30 cellular contexts compared by ENCODE assay signal in the genomic region with DNA sequence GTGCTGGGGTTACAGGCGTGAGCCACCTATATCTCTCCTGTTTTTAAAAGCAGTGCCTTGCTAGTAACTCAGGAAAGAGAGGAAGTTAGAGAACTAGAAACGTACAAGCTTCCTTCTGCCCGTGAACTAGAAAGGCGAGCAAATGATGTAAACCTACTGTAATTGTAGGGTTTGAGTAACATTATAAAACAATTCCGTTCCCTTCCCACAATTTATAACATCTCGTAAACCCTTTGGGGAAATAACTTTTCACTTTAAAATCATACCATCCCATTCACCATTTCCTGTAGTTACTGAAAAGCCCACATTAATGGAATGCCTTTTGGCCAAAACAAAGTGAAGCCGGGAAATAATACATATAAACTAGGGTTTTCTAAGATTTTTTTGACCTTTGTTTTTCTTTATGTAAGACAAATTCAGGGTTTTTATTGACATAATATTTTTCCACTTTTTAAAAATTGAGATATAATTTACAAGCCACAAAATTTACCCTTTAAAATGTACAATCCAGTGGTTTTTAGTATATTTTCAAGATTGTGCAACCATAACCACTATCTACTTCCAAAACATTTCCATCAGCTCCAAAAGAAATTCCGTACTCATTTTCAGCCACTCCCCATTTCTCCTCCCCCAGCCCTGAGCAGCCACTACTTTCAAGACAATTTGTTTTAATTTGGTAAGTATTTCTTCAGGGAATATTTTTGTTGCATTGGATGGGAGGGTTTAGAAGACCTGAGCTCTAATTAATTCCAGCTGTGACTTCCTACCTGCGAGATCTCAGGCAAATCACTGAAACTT.
"Had no signal": no experiment of that assay in that cellular context is flagged by ENCODE, and none has a peak within 500 bp of the region (broad histone marks: within the 10 kb centered on the region; RNA-seq: fewer than 3 reads in every experiment).

No MANE protein-coding gene starts in this region.

- H3K36me3 ChIP-seq: adrenal gland, ascending aorta, breast epithelium, cardiac muscle cell, colonic mucosa, gastroesophageal sphincter, heart right ventricle, WERI-Rb-1 had no signal

- H3K9me3 ChIP-seq: adrenal gland, ascending aorta, breast epithelium, colonic mucosa, gastroesophageal sphincter, heart right ventricle had no signal

- ATAC-seq: activated CD4-positive, alpha-beta T cell treated with anti-CD3 and anti-CD28 coated beads for 36 hours; activated CD4-positive, CD25-positive, alpha-beta regulatory T cell treated with anti-CD3 and anti-CD28 coated beads, Interleukin-2, amount 50 U/mL, for 24 hours; activated CD8-positive, alpha-beta memory T cell treated with anti-CD3 and anti-CD28 coated beads, Interleukin-2, amount 10 ng/mL, durations not matched to agents 7 days and 5 days; activated CD8-positive, alpha-beta T cell treated with anti-CD3 and anti-CD28 coated beads, Interleukin-2, amount 10 ng/mL, durations not matched to agents 7 days and 5 days; activated naive CD8-positive, alpha-beta T cell treated with anti-CD3 and anti-CD28 coated beads, Interleukin-2, amount 50 U/mL, for 24 hours; esophagus mucosa; gastroesophageal sphincter; heart right ventricle; T-helper 17 cell had no signal

- H3K4me1 ChIP-seq: adrenal gland, ascending aorta, colonic mucosa had no signal

- H3K27me3 ChIP-seq: adrenal gland, ascending aorta, breast epithelium, cardiac muscle cell, hepatocyte had no signal

- H3K27ac ChIP-seq: adrenal gland, ascending aorta, breast epithelium, cardiac muscle cell, colonic mucosa, gastroesophageal sphincter, heart right ventricle, hepatocyte, WERI-Rb-1 had no signal

- H3K4me3 ChIP-seq: adrenal gland, ascending aorta, breast epithelium, cardiac muscle cell, colonic mucosa, gastroesophageal sphincter, heart right ventricle, hepatocyte had no signal

- DNase-seq: activated B cell treated with CpG ODN at 0.5 μM for 24 hours; activated CD4-positive, alpha-beta memory T cell treated with anti-CD3 and anti-CD28 coated beads for 36 hours; activated CD4-positive, alpha-beta T cell treated with anti-CD3 and anti-CD28 coated beads for 36 hours; activated CD4-positive, alpha-beta T cell treated with anti-CD3 and anti-CD28 coated beads, Interleukin-2, amount 10 ng/mL, durations not matched to agents 24 days and 14 days; activated CD8-positive, alpha-beta memory T cell treated with anti-CD3 and anti-CD28 coated beads, Interleukin-2, amount 10 ng/mL, durations not matched to agents 7 days and 5 days; activated CD8-positive, alpha-beta memory T cell treated with anti-CD3 and anti-CD28 coated beads, Interleukin-2, amount 50 U/mL, for 4 hours; activated CD8-positive, alpha-beta T cell treated with anti-CD3 and anti-CD28 coated beads, Interleukin-2, amount 10 ng/mL, durations not matched to agents 7 days and 5 days; activated effector memory CD4-positive, alpha-beta T cell treated with anti-CD3 and anti-CD28 coated beads, Interleukin-2, amount 50 U/mL, for 16 hours; activated naive CD4-positive, alpha-beta T cell treated with anti-CD3 and anti-CD28 coated beads for 36 hours; activated naive CD8-positive, alpha-beta T cell treated with anti-CD3 and anti-CD28 coated beads for 36 hours; activated naive CD8-positive, alpha-beta T cell treated with anti-CD3 and anti-CD28 coated beads, Interleukin-2, amount 50 U/mL, for 24 hours; activated T-cell treated with anti-CD3 and anti-CD28 coated beads, Interleukin-2, amount 50 U/mL, for 1 hour; activated T-cell treated with anti-CD3 and anti-CD28 coated beads, Interleukin-2, amount 50 U/mL, for 48 hours; adrenal gland; central memory CD4-positive, alpha-beta T cell; cerebellar nuclear complex; colonic mucosa; effector CD8-positive, alpha-beta T cell; foreskin melanocyte; heart right ventricle; T-helper 17 cell; T1000; WERI-Rb-1 had no signal
